Comparison of ENCODE assay signal across 8 cellular contexts in genomic region chr1:246753670-246754535, GRCh38. TPM values are rescaled to one million over a fixed set of nuclear protein-coding genes. Genes with fewer than 3 reads are reported as not detected.
DNase-seq lines count a peak whose midpoint lies in the region; ATAC-seq and TF ChIP-seq lines count a peak whose summit lies in the region.

No MANE protein-coding gene starts in this region.

- H3K23ac ChIP-seq in IMR-90 (ENCODE audit: low read depth, low read length), result no peak overlapping the region

- TF ChIP-seq CTCF in IMR-90 (conservative IDR thresholded peaks at IDR 0.05; ENCODE audit: low read depth, low read length) (peak; percentile 83), retinal pigment epithelial cell (conservative IDR thresholded peaks at IDR 0.05; ENCODE audit: low read depth, low read length) (peak; percentile 82)

- 47% methylated on average over 3 of the region's 22 CpGs; no CpG with 5 or more reads in 1 of the 2 experiments for WGBS in IMR-90 (ENCODE audit: extremely low coverage in 2 of 2, insufficient read length in 1 of 2), 2 experiments

- dilution Hi-C loops in IMR-90 (cut with HindIII; ENCODE audit: low sequenced_read_pairs, unreplicated experiment), result no loop called here

- no peaks in the 10 kb centered on the region for H3K36me3 Mint-ChIP-seq in activated naive CD4-positive, alpha-beta T cell treated with anti-CD3 and anti-CD28 coated beads, Interleukin-2, amount 50 U/mL, for 72 hours

- H3K27me3 ChIP-seq in IMR-90 (ENCODE audit: control insufficient read depth, insufficient read depth, low read length), result no peaks in the 10 kb centered on the region

- H2BK20ac ChIP-seq in IMR-90 (ENCODE audit: low read depth, low read length), result no peak overlapping the region

- H3K27ac Mint-ChIP-seq in activated naive CD4-positive, alpha-beta T cell treated with anti-CD3 and anti-CD28 coated beads, Interleukin-2, amount 50 U/mL, for 72 hours, result no peak overlapping the region

- H3K56ac ChIP-seq in IMR-90 (ENCODE audit: extremely low read depth, insufficient read depth, low read length), result no peak overlapping the region

- no peaks in the 10 kb centered on the region for H3K9me3 Mint-ChIP-seq in activated naive CD4-positive, alpha-beta T cell treated with anti-CD3 and anti-CD28 coated beads, Interleukin-2, amount 50 U/mL, for 72 hours

- H3K27ac ChIP-seq in IMR-90 (ENCODE audit: insufficient read depth, low read length) (no peak overlapping the region), SK-N-MC (no peak overlapping the region)

- no peak overlapping the region for H3K4ac ChIP-seq in IMR-90 (ENCODE audit: low read depth, low read length)

- BruUV-seq in IMR-90 (replicated peaks; lab: Mats Ljungman, UMichigan), result no TSS peak

- no peaks in the 10 kb centered on the region for H3K9me3 ChIP-seq in IMR-90 (ENCODE audit: control insufficient read depth, insufficient read depth, low read length)
- no peaks in the 10 kb centered on the region for H3K9me3 ChIP-seq in SK-N-MC (ENCODE audit: low read depth, low read length)

- H4K91ac ChIP-seq in IMR-90 (ENCODE audit: insufficient read depth, low read depth, low read length), result no peak overlapping the region

- in situ Hi-C loops in IMR-90 (cut with MboI; ENCODE audit: low sequenced_read_pairs), result loop anchor here (5.0 kb wide), 1 partner anchor 62 kb away; no protein-coding TSS in a partner anchor

- peaks cover 0 to 2% of the 10 kb centered on the region in 2 experiments; a peak in 2 of 4 replicates for H3K79me1 ChIP-seq in IMR-90 (ENCODE audit: low read depth in 1 of 2, low read length in 2 of 2)

- H3K4me3 ChIP-seq in IMR-90 (ENCODE audit: insufficient read depth, low read depth, low read length), result no peak overlapping the region
- H3K4me3 ChIP-seq in SK-N-MC, result no peak overlapping the region
- H3K4me3 ChIP-seq in retinal pigment epithelial cell (ENCODE audit: low read length), result no peak overlapping the region

- no peak for TF ChIP-seq POLR2A in IMR-90 (IDR thresholded peaks at IDR 0.05; ENCODE audit: low read depth, low read length)

- H3K9ac ChIP-seq in IMR-90 (ENCODE audit: low read depth, low read length), result no peak overlapping the region
- no peak overlapping the region for H3K9ac ChIP-seq in SK-N-MC (ENCODE audit: insufficient read length)

- no peaks in the 10 kb centered on the region for H3K4me1 ChIP-seq in IMR-90 (ENCODE audit: control insufficient read depth, insufficient read depth, low read length)

- peaks cover 1% of the 10 kb centered on the region; the same call in 1 of the 2 replicates for H3K36me3 ChIP-seq in IMR-90 (ENCODE audit: control insufficient read depth, insufficient read depth, low read length)
- H3K36me3 ChIP-seq in SK-N-MC (ENCODE audit: insufficient read depth, low read length), result no peaks in the 10 kb centered on the region

- no peak overlapping the region for H3K4me2 ChIP-seq in IMR-90 (ENCODE audit: low read depth, low read length)

- H4K5ac ChIP-seq in IMR-90 (ENCODE audit: low read depth, low read length), result no peak overlapping the region

- no peak overlapping the region for H3K14ac ChIP-seq in IMR-90 (replicated peaks; ENCODE audit: low read depth, low read length)

- no peak overlapping the region for H2BK5ac ChIP-seq in IMR-90 (ENCODE audit: low read depth, low read length, poor library complexity, severe bottlenecking)

- peak overlapping the region in 1 of 2 experiments; percentile 52; a peak in 1 of 4 replicates for H4K8ac ChIP-seq in IMR-90 (ENCODE audit: low read depth in 2 of 2, low read length in 2 of 2)

- no peak overlapping the region for H3K18ac ChIP-seq in IMR-90 (ENCODE audit: low read depth, low read length)

- no peaks in the 10 kb centered on the region for H4K20me1 ChIP-seq in IMR-90 (ENCODE audit: insufficient read depth, low read length)

- H2BK15ac ChIP-seq in IMR-90 (ENCODE audit: low read depth, low read length), result no peak overlapping the region

- H3K9me1 ChIP-seq in IMR-90 (ENCODE audit: insufficient read depth, low read length), result peaks cover under 1% of the 10 kb centered on the region; the same call in 1 of the 2 replicates

- ATAC-seq in GM21447 (IDR thresholded peaks at IDR 0.05; ENCODE audit: unreplicated experiment), result peak; percentile 92
- peak; percentile 100 for ATAC-seq in IMR-90 (ENCODE audit: low read depth)
- peak; percentile 68 to 84 for ATAC-seq in activated naive CD4-positive, alpha-beta T cell treated with anti-CD3 and anti-CD28 coated beads, Interleukin-2, amount 50 U/mL, for 72 hours
- peak; percentile 79 to 85 for ATAC-seq in left cardiac atrium

- H2AK9ac ChIP-seq in IMR-90 (replicated peaks; ENCODE audit: low read depth, low read length, poor library complexity), result peak overlapping the region; percentile 42

- CTCF ChIA-PET in IMR-90 (lab: Yijun Ruan, JAX), result interaction anchor here (0.6 to 1.7 kb wide), 4 partner anchors 12 to 256 kb away, joined by 3 to 4 read pairs (median 3); no protein-coding TSS in a partner anchor

- DNase-seq in DMS79 treated with DMSO at 0.1 percent for 48 hours (lab: John Stamatoyannopoulos, UW) (peak; percentile 3), IMR-90 (peak; percentile 68), SK-N-MC (ENCODE audit: low read depth, low spot score) (peak; percentile 26), left cardiac atrium (peak; percentile 46), retinal pigment epithelial cell (ENCODE audit: low read depth) (no peak), occipital lobe (lab: John Stamatoyannopoulos, UW) (no peak)
- DNase-seq in activated naive CD4-positive, alpha-beta T cell treated with anti-CD3 and anti-CD28 coated beads, Interleukin-2, amount 50 U/mL, for 72 hours (ENCODE audit: low spot score in 2 of 2), result peak in 1 of 2 donors; percentile 69

- peak; percentile 90 for TF ChIP-seq RAD21 in IMR-90 (IDR thresholded peaks at IDR 0.05; ENCODE audit: low read length)

- H2BK120ac ChIP-seq in IMR-90 (ENCODE audit: low read depth, low read length), result no peak overlapping the region

- no peak overlapping the region for H2AK5ac ChIP-seq in IMR-90 (ENCODE audit: low read depth, low read length)

- intact Hi-C loops in IMR-90 (cut with micrococcal nuclease) (loop anchor here (1.0 to 5.0 kb wide), 4 partner anchors 65 to 257 kb away; partner anchors contain the start of genes CNST and TFB2M), left cardiac atrium (cut with DNase I) (loop anchor here in 1 of 2 donors (5.0 kb wide), 1 partner anchor 257 kb away; no protein-coding TSS in a partner anchor)

- H2AFZ ChIP-seq in IMR-90 (replicated peaks; ENCODE audit: low read length, poor library complexity), result peak overlapping the region; percentile 49

- POLR2A ChIA-PET in IMR-90 (lab: Charles Lee; ENCODE audit: unreplicated experiment), result no interaction called here

TF ChIP-seq in IMR-90, 13 proteins besides CTCF, POLR2A, EP300 and RAD21:
- TF ChIP-seq CEBPB (IDR thresholded peaks at IDR 0.05; ENCODE audit: low read depth, low read length), result no peak
- no peak for TF ChIP-seq CHD1 (IDR thresholded peaks at IDR 0.05; ENCODE audit: low read depth, low read length)
- peak; percentile 73 for TF ChIP-seq SMC3 (IDR thresholded peaks at IDR 0.05; ENCODE audit: low read depth, low read length)
- TF ChIP-seq NFE2L2 (IDR thresholded peaks at IDR 0.05; ENCODE audit: low read depth, low read length), result no peak

RNA-seq across cellular contexts. Expression of gene SCCPDH, which starts 29.7 kb away (rescaled TPM):
- 37.8 and 46.9 TPM in 2 replicates for total RNA-seq in IMR-90 (2012; rRNA removed)
- 22.9 and 26.9 TPM in 2 replicates for polyA plus RNA-seq in IMR-90 (2012; rRNA removed)
- polyA plus RNA-seq in IMR-90 (2012; cell fraction: cytosol; rRNA removed), result 11.5 and 12.8 TPM in 2 replicates
- 3.8 and 9.6 TPM in 2 replicates for polyA plus RNA-seq in IMR-90 (2012; cell fraction: nucleus; rRNA removed; ENCODE audit: low replicate concordance)
- 10 to 100 TPM; 13.5 to 32.3 TPM for total RNA-seq in activated naive CD4-positive, alpha-beta T cell treated with anti-CD3 and anti-CD28 coated beads, Interleukin-2, amount 50 U/mL, for 72 hours
- 10 to 100 TPM; 26.8 to 30.9 TPM for total RNA-seq in left cardiac atrium
- 53.2 TPM for total RNA-seq in occipital lobe

Comparison
In these comparisons a context has a peak if more than half of its experiments do, and no peak if none do; other contexts are left out.
1. DNase-seq: peak in DMS79 treated with DMSO at 0.1 percent for 48 hours (single experiment), IMR-90 (single experiment), SK-N-MC (single experiment) and left cardiac atrium (single experiment); none in retinal pigment epithelial cell (single experiment) and occipital lobe (single experiment).
2. Peak in every context shown above with its lines, with median percentiles within 50 percentile points of each other: ATAC-seq.